Comparison of ENCODE assay signal across 9 cellular contexts in genomic region chr13:27921421-27921960, GRCh38. TPM values are rescaled to one million over a fixed set of nuclear protein-coding genes. Genes with fewer than 3 reads are reported as not detected.
DNase-seq lines count a peak whose midpoint lies in the region; ATAC-seq and TF ChIP-seq lines count a peak whose summit lies in the region.
"Had no signal": no experiment of that assay in that cellular context is flagged by ENCODE, and none has a peak within 500 bp of the region (broad histone marks: within the 10 kb centered on the region; RNA-seq: fewer than 3 reads in every experiment).

No MANE protein-coding gene starts in this region.

- H3K4me1 ChIP-seq in BE2C = no peaks in the 10 kb centered on the region

- peaks cover 6 to 10% of the 10 kb centered on the region in 2 donors for H3K9me3 Mint-ChIP-seq in stimulated activated naive B cell treated with anti-CD40 and anti-IgM and Interleukin-4, amounts not matched to agents 10 μg/mL and 1 μg/mL and 100 μg/mL, for 72 hours

- H3K4me3 Mint-ChIP-seq in stimulated activated naive B cell treated with anti-CD40 and anti-IgM and Interleukin-4, amounts not matched to agents 10 μg/mL and 1 μg/mL and 100 μg/mL, for 72 hours = peak overlapping the region; percentile 62 to 87

- H3K4me1 Mint-ChIP-seq in stimulated activated naive B cell treated with anti-CD40 and anti-IgM and Interleukin-4, amounts not matched to agents 10 μg/mL and 1 μg/mL and 100 μg/mL, for 72 hours = peaks cover 33 to 51% of the 10 kb centered on the region in 2 donors

- H3K27ac Mint-ChIP-seq in stimulated activated naive B cell treated with anti-CD40 and anti-IgM and Interleukin-4, amounts not matched to agents 10 μg/mL and 1 μg/mL and 100 μg/mL, for 72 hours = peak overlapping the region; percentile 25

- peak overlapping the region; percentile 37 for H3K27ac ChIP-seq in VCaP

- H3K4me3 ChIP-seq in BE2C (ENCODE audit: low read depth, low read length) = no peak overlapping the region

- peaks cover 2 to 13% of the 10 kb centered on the region in 2 donors for H3K36me3 Mint-ChIP-seq in stimulated activated naive B cell treated with anti-CD40 and anti-IgM and Interleukin-4, amounts not matched to agents 10 μg/mL and 1 μg/mL and 100 μg/mL, for 72 hours

- H3K9me3 ChIP-seq in BE2C = no peaks in the 10 kb centered on the region

- peaks cover 100% of the 10 kb centered on the region for H3K27me3 ChIP-seq in BE2C

- peak in 1 of 2 donors; percentile 22 for ATAC-seq in stimulated activated naive B cell treated with anti-CD40 and anti-IgM and Interleukin-4, amounts not matched to agents 10 μg/mL and 1 μg/mL and 100 μg/mL, for 72 hours (replicated peaks)

- H3K36me3 ChIP-seq in BE2C = no peaks in the 10 kb centered on the region

- DNase-seq in NCI-H748 treated with DMSO at 0.1 percent for 48 hours (lab: John Stamatoyannopoulos, UW) (peak; percentile 68), NCI-H748 (lab: John Stamatoyannopoulos, UW; ENCODE audit: unreplicated experiment) (no peak), iPS-NIHi11 (ENCODE audit: low spot score) (peak; percentile 19), BE2C (no peak), NCI-H1694 (lab: John Stamatoyannopoulos, UW) (no peak)
- no peak for DNase-seq in stimulated activated naive B cell treated with anti-CD40 and anti-IgM and Interleukin-4, amounts not matched to agents 10 μg/mL and 1 μg/mL and 100 μg/mL, for 72 hours
- DNase-seq in activated effector memory CD4-positive, alpha-beta T cell treated with Interleukin-2 at 50 U/mL for 16 hours = no peak
- DNase-seq: central memory CD4-positive, alpha-beta T cell had no signal

- TF ChIP-seq CTCF in VCaP (conservative IDR thresholded peaks at IDR 0.05) (no peak), BE2C (IDR thresholded peaks at IDR 0.05; ENCODE audit: low read depth, low read length) (no peak)

- H3K27me3 Mint-ChIP-seq in stimulated activated naive B cell treated with anti-CD40 and anti-IgM and Interleukin-4, amounts not matched to agents 10 μg/mL and 1 μg/mL and 100 μg/mL, for 72 hours = peaks cover 66 to 82% of the 10 kb centered on the region in 2 donors

RNA-seq across cellular contexts. Expression of gene PDX1, which starts 1.7 kb away (rescaled TPM):
- polyA plus RNA-seq in BE2C (2012; ENCODE audit: insufficient read depth, insufficient read length, low read depth) = not detected

RNA-seq across cellular contexts. Expression of gene CDX2, which starts 47.6 kb away (rescaled TPM):
- polyA plus RNA-seq in BE2C (2012; ENCODE audit: insufficient read depth, insufficient read length, low read depth) = not detected

Comparison
In these comparisons a context has a peak if more than half of its experiments do, and no peak if none do; other contexts are left out.
1. DNase-seq: peak in NCI-H748 treated with DMSO at 0.1 percent for 48 hours (single experiment) and iPS-NIHi11 (single experiment); none in NCI-H748 (single experiment), stimulated activated naive B cell treated with anti-CD40 and anti-IgM and Interleukin-4, amounts not matched to agents 10 μg/mL and 1 μg/mL and 100 μg/mL, for 72 hours (single experiment), BE2C (single experiment), NCI-H1694 (single experiment) and activated effector memory CD4-positive, alpha-beta T cell treated with Interleukin-2 at 50 U/mL for 16 hours (single experiment).